In the genomic region with DNA sequence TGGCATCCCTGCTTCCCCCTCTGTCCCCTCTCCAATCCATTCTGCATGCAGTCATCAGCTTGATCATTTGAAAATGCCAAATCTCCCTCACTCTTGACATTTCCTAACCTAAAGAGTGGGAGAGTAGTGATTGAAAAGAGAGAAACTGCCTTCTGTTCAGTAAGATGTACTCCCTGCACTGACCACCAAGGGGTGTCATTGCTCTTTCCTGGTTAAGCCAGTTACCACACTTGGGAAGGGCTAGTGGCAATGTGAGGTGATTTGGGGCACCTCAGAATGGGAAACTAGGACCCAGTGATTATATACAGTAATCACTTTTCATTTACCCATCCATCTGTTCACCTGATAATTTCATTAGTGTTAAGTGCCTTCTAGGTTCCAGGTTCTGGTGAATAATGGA, we compare ENCODE assay signal across 1 cellular context.
TF ChIP-seq lines count a peak whose summit lies in the region.

No MANE protein-coding gene starts in this region.

TF ChIP-seq in GM12878, 131 proteins besides CTCF, POLR2A, EP300 and RAD21:
- TF ChIP-seq IRF4 (IDR thresholded peaks at IDR 0.05; ENCODE audit: low read depth, low read length) (peak; percentile 48; the same call in 1 of the 2 replicates), RUNX3 (IDR thresholded peaks at IDR 0.05; ENCODE audit: low read length) (peak; percentile 69), SMC3 (IDR thresholded peaks at IDR 0.05; ENCODE audit: borderline replicate concordance, low read length) (peak; percentile 73; the same call in 1 of the 2 replicates), SUPT20H (IDR thresholded peaks at IDR 0.05; ENCODE audit: borderline replicate concordance, control insufficient read depth, low read depth, low read length) (no peak)
